ENCODE assay signal across 19 cellular contexts in genomic region chr17:8394497-8394896, GRCh38. TPM values are rescaled to one million over a fixed set of nuclear protein-coding genes. Genes with fewer than 3 reads are reported as not detected.
"Had no signal": no experiment of that assay in that cellular context is flagged by ENCODE, and none has a peak within 500 bp of the region (broad histone marks: within the 10 kb centered on the region; RNA-seq: fewer than 3 reads in every experiment).

No MANE protein-coding gene starts in this region.

RNA-seq across cellular contexts. Expression of gene RNF222, which starts 3.1 kb away (rescaled TPM):
- total RNA-seq: activated CD4-positive, alpha-beta memory T cell treated with anti-CD3 and anti-CD28 coated beads for 36 hours; activated CD4-positive, alpha-beta T cell treated with anti-CD3 and anti-CD28 coated beads for 36 hours; activated CD4-positive, alpha-beta T cell treated with anti-CD3 and anti-CD28 coated beads, Interleukin-2, amount 10 ng/mL, durations not matched to agents 24 days and 14 days; activated CD8-positive, alpha-beta memory T cell treated with anti-CD3 and anti-CD28 coated beads for 36 hours; ascending aorta; breast epithelium; cardiac septum; cerebellum; fibroblast of lung; fibroblast of villous mesenchyme; glomerular endothelial cell had no signal
- polyA plus RNA-seq: fibroblast of lung had no signal

RNA-seq across cellular contexts. Expression of gene ODF4, which starts 54.9 kb away (rescaled TPM):
- total RNA-seq: activated CD4-positive, alpha-beta memory T cell treated with anti-CD3 and anti-CD28 coated beads for 36 hours; activated CD4-positive, alpha-beta T cell treated with anti-CD3 and anti-CD28 coated beads for 36 hours; activated CD4-positive, alpha-beta T cell treated with anti-CD3 and anti-CD28 coated beads, Interleukin-2, amount 10 ng/mL, durations not matched to agents 24 days and 14 days; activated CD8-positive, alpha-beta memory T cell treated with anti-CD3 and anti-CD28 coated beads for 36 hours; activated CD8-positive, alpha-beta memory T cell treated with anti-CD3 and anti-CD28 coated beads, Interleukin-2, amount 10 ng/mL, durations not matched to agents 7 days and 5 days; activated CD8-positive, alpha-beta T cell treated with anti-CD3 and anti-CD28 coated beads, Interleukin-2, amount 10 ng/mL, durations not matched to agents 7 days and 5 days; activated naive CD4-positive, alpha-beta T cell treated with anti-CD3 and anti-CD28 coated beads, Interleukin-2, amount 50 U/mL, for 72 hours; activated naive CD8-positive, alpha-beta T cell treated with anti-CD3 and anti-CD28 coated beads, Interleukin-2, amount 10 ng/mL, durations not matched to agents 7 days and 5 days; activated T-cell treated with anti-CD3 and anti-CD28 coated beads, Interleukin-2, amount 50 U/mL, for 72 hours; ascending aorta; breast epithelium; cardiac septum; cerebellum; dorsolateral prefrontal cortex; esophagus squamous epithelium; fibroblast of lung; fibroblast of villous mesenchyme; gastroesophageal sphincter; glomerular endothelial cell had no signal
- polyA plus RNA-seq: fibroblast of lung had no signal
